8 cellular contexts compared by ENCODE assay signal in the genomic region with DNA sequence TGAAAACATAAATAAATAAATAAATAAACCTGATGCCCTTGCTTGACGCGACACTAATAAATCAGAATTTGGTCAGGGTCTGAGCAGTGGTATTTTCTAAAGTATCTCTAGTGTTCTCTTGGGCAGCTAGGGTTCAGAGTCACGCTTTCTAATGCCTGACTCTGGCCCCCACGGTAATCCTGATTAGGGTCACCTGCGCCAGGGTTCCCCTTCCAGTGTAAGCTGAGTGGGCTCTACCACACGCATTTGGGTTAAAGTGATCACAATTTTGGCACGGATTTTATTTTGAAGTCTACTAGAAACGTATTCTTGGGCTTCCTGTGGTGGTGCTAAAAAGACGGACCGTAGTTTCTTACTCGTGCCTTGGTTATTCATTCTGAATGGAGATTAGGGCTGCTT. TPM values are rescaled to one million over a fixed set of nuclear protein-coding genes. Genes with fewer than 3 reads are reported as not detected.
A peak's percentile ranks its signal among the peaks of the same experiment; 100 is the strongest.
DNase-seq lines count a peak whose midpoint lies in the region; ATAC-seq and TF ChIP-seq lines count a peak whose summit lies in the region.

No MANE protein-coding gene starts in this region.

- intact Hi-C loops in naive thymus-derived CD4-positive, alpha-beta T cell (cut with micrococcal nuclease): loop anchor here (1.0 to 5.0 kb wide), 7 partner anchors 12 to 801 kb away; partner anchors contain the start of genes PWWP2A (in 2 of the 2), RNF145 (in 2 of the 2), SLU7 (in 2 of the 2) and UBLCP1 (in 2 of the 2)

- peak overlapping the region; percentile 73 to 99 (median 97) for H3K27ac Mint-ChIP-seq in naive thymus-derived CD4-positive, alpha-beta T cell

- DNase-seq in coronary artery (ENCODE audit: low spot score) (no peak), UCSD-AML1 (lab: John Stamatoyannopoulos, UW; ENCODE audit: unreplicated experiment) (no peak), NCI-H2171 (lab: John Stamatoyannopoulos, UW) (no peak), NCI-H2081 treated with DMSO at 0.1 percent for 48 hours (lab: John Stamatoyannopoulos, UW) (no peak)
- peak in 1 of 9 donors; percentile 3 for DNase-seq in naive thymus-derived CD4-positive, alpha-beta T cell
- DNase-seq in activated effector memory CD4-positive, alpha-beta T cell treated with Interleukin-2 at 50 U/mL for 16 hours: no peak

- H3K27me3 ChIP-seq in naive thymus-derived CD4-positive, alpha-beta T cell (ENCODE audit: control insufficient read depth in 2 of 2, insufficient read depth in 2 of 2, low read length in 2 of 2): no peaks in the 10 kb centered on the region

- H3K4me3 ChIP-seq in coronary artery: peak overlapping the region; percentile 83
- peak overlapping the region; percentile 84 for H3K4me3 ChIP-seq in naive thymus-derived CD4-positive, alpha-beta T cell (ENCODE audit: low read length)

- H3K9me3 ChIP-seq in KOPT-K1 (ENCODE audit: insufficient read depth, low read length, poor library complexity, severe bottlenecking): no peaks in the 10 kb centered on the region
- no peaks in the 10 kb centered on the region for H3K9me3 ChIP-seq in naive thymus-derived CD4-positive, alpha-beta T cell (ENCODE audit: control insufficient read depth in 2 of 3, low read length in 3 of 3)

- no peak for TF ChIP-seq CTCF in coronary artery (IDR thresholded peaks at IDR 0.05)

- peak overlapping the region; percentile 93 to 99 (median 96) for H3K4me3 Mint-ChIP-seq in naive thymus-derived CD4-positive, alpha-beta T cell

- peaks cover 0 to 1% (median 0%) of the 10 kb centered on the region in 11 donors for H3K9me3 Mint-ChIP-seq in naive thymus-derived CD4-positive, alpha-beta T cell

- H3K27ac ChIP-seq in KOPT-K1 (ENCODE audit: low read depth, low read length, poor library complexity, severe bottlenecking): peak overlapping the region; percentile 70
- peak overlapping the region; percentile 77 to 87 for H3K27ac ChIP-seq in coronary artery
- peak overlapping the region; percentile 85 for H3K27ac ChIP-seq in naive thymus-derived CD4-positive, alpha-beta T cell (ENCODE audit: low read depth, low read length)

- POLR2A ChIA-PET in naive thymus-derived CD4-positive, alpha-beta T cell (lab: Charles Lee): interaction anchor here (0.8 to 2.7 kb wide), 8 partner anchors 12 to 802 kb away, joined by 3 to 8 read pairs (median 4); partner anchors contain the start of genes PWWP2A and SLU7

- peaks cover 0 to 3% (median 0%) of the 10 kb centered on the region in 5 donors for H3K27me3 Mint-ChIP-seq in naive thymus-derived CD4-positive, alpha-beta T cell

- peaks cover 0 to 16% (median 12%) of the 10 kb centered on the region in 5 donors for H3K36me3 Mint-ChIP-seq in naive thymus-derived CD4-positive, alpha-beta T cell

- H3K36me3 ChIP-seq in KOPT-K1 (ENCODE audit: insufficient read depth, low read length): peaks cover 33% of the 10 kb centered on the region
- H3K36me3 ChIP-seq in naive thymus-derived CD4-positive, alpha-beta T cell (ENCODE audit: control insufficient read depth in 2 of 3, insufficient read depth in 3 of 3, low read length in 3 of 3): peaks cover 0 to 8% (median 0%) of the 10 kb centered on the region in 3 experiments

- peaks cover 19 to 40% (median 31%) of the 10 kb centered on the region in 7 donors for H3K4me1 Mint-ChIP-seq in naive thymus-derived CD4-positive, alpha-beta T cell

- H3K4me1 ChIP-seq in naive thymus-derived CD4-positive, alpha-beta T cell (ENCODE audit: control insufficient read depth in 2 of 2, insufficient read depth in 2 of 2, low read length in 2 of 2): peaks cover 9 to 13% of the 10 kb centered on the region in 2 donors

- ATAC-seq in GM19324 (IDR thresholded peaks at IDR 0.05; ENCODE audit: low FRiP score, unreplicated experiment): peak; percentile 8
- ATAC-seq in naive thymus-derived CD4-positive, alpha-beta T cell: no peak

- CTCF ChIA-PET in naive thymus-derived CD4-positive, alpha-beta T cell (lab: Charles Lee): interaction anchor here (1.1 to 2.1 kb wide), 2 partner anchors 10 to 12 kb away, joined by 5 to 12 read pairs; no protein-coding TSS in a partner anchor

RNA-seq across cellular contexts. Expression of gene TTC1, which starts 0.7 kb away (rescaled TPM):
- total RNA-seq in naive thymus-derived CD4-positive, alpha-beta T cell: 10 to 100 TPM; 24.3 to 56.5 (median 41.7) TPM
- 10 to 100 TPM; 78.2 to 86.4 TPM for polyA plus RNA-seq in naive thymus-derived CD4-positive, alpha-beta T cell
